ENCODE assay signal across 8 cellular contexts in genomic region chr14:45249847-45250575, GRCh38. TPM values are rescaled to one million over a fixed set of nuclear protein-coding genes. Genes with fewer than 3 reads are reported as not detected.
DNase-seq lines count a peak whose midpoint lies in the region; ATAC-seq and TF ChIP-seq lines count a peak whose summit lies in the region.

No MANE protein-coding gene starts in this region.

- H3K36me3 Mint-ChIP-seq in CD4-positive, CD25-positive, alpha-beta regulatory T cell = no peaks in the 10 kb centered on the region
- H3K36me3 Mint-ChIP-seq in MCF 10A (ENCODE audit: insufficient read depth, unreplicated experiment) = peaks cover 15% of the 10 kb centered on the region
- peaks cover 0 to 9% (median 0%) of the 10 kb centered on the region in 5 donors for H3K36me3 Mint-ChIP-seq in naive thymus-derived CD4-positive, alpha-beta T cell

- intact Hi-C loops in MCF 10A (cut with micrococcal nuclease) = loop anchor here (5.0 kb wide), 2 partner anchors 53 to 338 kb away; no protein-coding TSS in a partner anchor
- intact Hi-C loops in naive thymus-derived CD4-positive, alpha-beta T cell (cut with micrococcal nuclease) = no loop called here

- DNase-seq in CD4-positive, CD25-positive, alpha-beta regulatory T cell = peak in 2 of 3 donors; percentile 7 to 17
- DNase-seq in MM.1S (peak; percentile 31), MCF 10A (ENCODE audit: unreplicated experiment) (peak; percentile 47), HT-29 (ENCODE audit: low spot score) (no peak)
- no peak for DNase-seq in naive thymus-derived CD4-positive, alpha-beta T cell
- DNase-seq in stimulated activated CD4-positive, alpha-beta T cell treated with anti-CD3 and anti-CD28 coated beads, Interleukin-2, amount 100 ng/mL, for 48 hours = no peak

- no peaks in the 10 kb centered on the region for H3K9me3 Mint-ChIP-seq in CD4-positive, CD25-positive, alpha-beta regulatory T cell
- H3K9me3 Mint-ChIP-seq in MCF 10A (ENCODE audit: unreplicated experiment) = no peaks in the 10 kb centered on the region
- peaks cover 0 to 2% (median 0%) of the 10 kb centered on the region in 11 donors for H3K9me3 Mint-ChIP-seq in naive thymus-derived CD4-positive, alpha-beta T cell

- H3K9me2 ChIP-seq in MM.1S (replicated peaks; ENCODE audit: insufficient read depth, low read length) = no peaks in the 10 kb centered on the region

- H3K79me2 ChIP-seq in MM.1S (ENCODE audit: low read length) = peaks cover 77% of the 10 kb centered on the region

- CTCF ChIA-PET in MCF 10A (lab: Yijun Ruan, JAX) = interaction anchor here (0.6 to 1.2 kb wide), 4 partner anchors 14 to 110 kb away, joined by 3 read pairs; no protein-coding TSS in a partner anchor
- CTCF ChIA-PET in naive thymus-derived CD4-positive, alpha-beta T cell (lab: Charles Lee) = interaction anchor here (0.8 kb wide), 1 partner anchor 19 kb away, joined by 3 read pairs; no protein-coding TSS in a partner anchor

- H3K4me3 Mint-ChIP-seq in CD4-positive, CD25-positive, alpha-beta regulatory T cell = peak overlapping the region; percentile 12 to 96 (median 84)
- peak overlapping the region; percentile 63 for H3K4me3 Mint-ChIP-seq in MCF 10A (ENCODE audit: unreplicated experiment)
- peak overlapping the region in 9 of 10 donors; percentile 5 to 94 (median 34) for H3K4me3 Mint-ChIP-seq in naive thymus-derived CD4-positive, alpha-beta T cell

- ATAC-seq in CD4-positive, CD25-positive, alpha-beta regulatory T cell (ENCODE audit: low read depth in 2 of 2) = no peak
- peak; percentile 18 for ATAC-seq in GM19463 (IDR thresholded peaks at IDR 0.05; ENCODE audit: unreplicated experiment)
- ATAC-seq in naive thymus-derived CD4-positive, alpha-beta T cell = no peak
- no peak for ATAC-seq in GM19397 (IDR thresholded peaks at IDR 0.05; ENCODE audit: unreplicated experiment)

- H3K27me3 Mint-ChIP-seq in CD4-positive, CD25-positive, alpha-beta regulatory T cell = peaks cover 4% of the 10 kb centered on the region
- no peaks in the 10 kb centered on the region for H3K27me3 Mint-ChIP-seq in MCF 10A (ENCODE audit: insufficient read depth, unreplicated experiment)
- H3K27me3 Mint-ChIP-seq in naive thymus-derived CD4-positive, alpha-beta T cell = peaks cover 0 to 2% (median 0%) of the 10 kb centered on the region in 5 donors

- H3K9me3 ChIP-seq in CD4-positive, CD25-positive, alpha-beta regulatory T cell (ENCODE audit: control insufficient read depth in 2 of 2, low read length in 2 of 2) = no peaks in the 10 kb centered on the region
- H3K9me3 ChIP-seq in MM.1S (replicated peaks; ENCODE audit: insufficient read depth, low read length) = no peaks in the 10 kb centered on the region
- H3K9me3 ChIP-seq in naive thymus-derived CD4-positive, alpha-beta T cell (ENCODE audit: control insufficient read depth in 2 of 3, low read length in 3 of 3) = no peaks in the 10 kb centered on the region

- H3K27me3 ChIP-seq in CD4-positive, CD25-positive, alpha-beta regulatory T cell (ENCODE audit: control insufficient read depth, insufficient read depth, low read length) = no peaks in the 10 kb centered on the region
- H3K27me3 ChIP-seq in MM.1S (replicated peaks; ENCODE audit: insufficient read depth, low read length) = no peaks in the 10 kb centered on the region
- H3K27me3 ChIP-seq in naive thymus-derived CD4-positive, alpha-beta T cell (ENCODE audit: control insufficient read depth in 2 of 2, insufficient read depth in 2 of 2, low read length in 2 of 2) = no peaks in the 10 kb centered on the region

- H2AFZ ChIP-seq in MM.1S (ENCODE audit: low read length) = no peak overlapping the region

- no peak overlapping the region for H3K9ac ChIP-seq in MM.1S (ENCODE audit: low read length)

- peak overlapping the region; percentile 26 for H3K27ac ChIP-seq in CD4-positive, CD25-positive, alpha-beta regulatory T cell (ENCODE audit: insufficient read depth, low read length, poor library complexity, severe bottlenecking)
- H3K27ac ChIP-seq in MM.1S (ENCODE audit: low read length) = peak overlapping the region; percentile 33; the same call in 1 of the 2 replicates
- H3K27ac ChIP-seq in naive thymus-derived CD4-positive, alpha-beta T cell (ENCODE audit: low read depth, low read length) = no peak overlapping the region

- no TSS peak for BruUV-seq in MCF 10A (replicated peaks; lab: Mats Ljungman, UMichigan)

- no peaks in the 10 kb centered on the region for H3K36me3 ChIP-seq in CD4-positive, CD25-positive, alpha-beta regulatory T cell (ENCODE audit: control insufficient read depth, insufficient read depth, low read length)
- no peaks in the 10 kb centered on the region for H3K36me3 ChIP-seq in MM.1S (replicated peaks; ENCODE audit: insufficient read depth, low read length)
- H3K36me3 ChIP-seq in naive thymus-derived CD4-positive, alpha-beta T cell (ENCODE audit: control insufficient read depth in 2 of 3, insufficient read depth in 3 of 3, low read length in 3 of 3) = no peaks in the 10 kb centered on the region

- POLR2A ChIA-PET in MCF 10A (lab: Yijun Ruan, JAX) = interaction anchor here (0.7 to 6.8 kb wide), 6 partner anchors 8 to 289 kb away, joined by 3 to 165 read pairs (median 4); partner anchors contain the start of genes FANCM, FKBP3, KLHL28 and TOGARAM1
- POLR2A ChIA-PET in naive thymus-derived CD4-positive, alpha-beta T cell (lab: Charles Lee) = no interaction called here

- H3K4me1 ChIP-seq in CD4-positive, CD25-positive, alpha-beta regulatory T cell (ENCODE audit: control insufficient read depth, insufficient read depth, low read length, poor library complexity, severe bottlenecking) = peaks cover 42% of the 10 kb centered on the region
- peaks cover 7% of the 10 kb centered on the region for H3K4me1 ChIP-seq in MM.1S (ENCODE audit: low read length)
- H3K4me1 ChIP-seq in naive thymus-derived CD4-positive, alpha-beta T cell (ENCODE audit: control insufficient read depth in 2 of 2, insufficient read depth in 2 of 2, low read length in 2 of 2) = peaks cover 0 to 23% of the 10 kb centered on the region in 2 donors

- peak overlapping the region in 2 of 3 donors; percentile 74 to 75 for H3K27ac Mint-ChIP-seq in CD4-positive, CD25-positive, alpha-beta regulatory T cell
- peak overlapping the region; percentile 99 for H3K27ac Mint-ChIP-seq in MCF 10A (ENCODE audit: low read depth, unreplicated experiment)
- peak overlapping the region in 3 of 9 donors; percentile 18 to 84 (median 26) for H3K27ac Mint-ChIP-seq in naive thymus-derived CD4-positive, alpha-beta T cell

- no peaks in the 10 kb centered on the region for H4K20me1 ChIP-seq in MM.1S (ENCODE audit: insufficient read depth, low read length)

- H3F3A ChIP-seq in MM.1S (ENCODE audit: insufficient read depth, low read length) = peaks cover 7% of the 10 kb centered on the region; the same call in 1 of the 2 replicates

- H3K4me3 ChIP-seq in CD4-positive, CD25-positive, alpha-beta regulatory T cell (ENCODE audit: low read depth, low read length) = peak overlapping the region; percentile 71
- H3K4me3 ChIP-seq in MM.1S (ENCODE audit: low read length) = peak overlapping the region; percentile 14; the same call in 1 of the 2 replicates
- no peak overlapping the region for H3K4me3 ChIP-seq in naive thymus-derived CD4-positive, alpha-beta T cell (ENCODE audit: low read length)

- H3K4me1 Mint-ChIP-seq in CD4-positive, CD25-positive, alpha-beta regulatory T cell = peaks cover 10 to 35% (median 24%) of the 10 kb centered on the region in 4 donors
- peaks cover 8% of the 10 kb centered on the region for H3K4me1 Mint-ChIP-seq in MCF 10A (ENCODE audit: insufficient read depth, unreplicated experiment)
- peaks cover 5 to 31% (median 20%) of the 10 kb centered on the region in 7 donors for H3K4me1 Mint-ChIP-seq in naive thymus-derived CD4-positive, alpha-beta T cell

- TF ChIP-seq CTCF in MM.1S (IDR thresholded peaks at IDR 0.05; ENCODE audit: low read length) (no peak), MCF 10A (IDR thresholded peaks at IDR 0.05; ENCODE audit: unreplicated experiment) (no peak)

- peak overlapping the region; percentile 45; the same call in 1 of the 2 replicates for H3K4me2 ChIP-seq in MM.1S (ENCODE audit: low read depth, low read length)

RNA-seq across cellular contexts. Expression of gene MIS18BP1, which starts 3.0 kb away (rescaled TPM):
- 34.8 TPM for total RNA-seq in CD4-positive, CD25-positive, alpha-beta regulatory T cell
- polyA plus RNA-seq in CD4-positive, CD25-positive, alpha-beta regulatory T cell = 10 to 100 TPM; 16.2 to 25.2 (median 20.6) TPM
- 24.2 and 31.6 TPM in 2 replicates for total RNA-seq in MCF 10A (2022)
- total RNA-seq in naive thymus-derived CD4-positive, alpha-beta T cell = 10 to 100 TPM; 15.6 to 64.9 (median 29.4) TPM
- 10 to 100 TPM; 12.6 to 14.6 TPM for polyA plus RNA-seq in naive thymus-derived CD4-positive, alpha-beta T cell
- 8.0 and 13.4 TPM in 2 replicates for total RNA-seq in HT-29 (2014; rRNA removed; shearing (Covaris generic))

Comparison
In these comparisons a context has a peak if more than half of its experiments do, and no peak if none do; other contexts are left out.
1. DNase-seq: peak in CD4-positive, CD25-positive, alpha-beta regulatory T cell (2 of 3), MM.1S (single experiment) and MCF 10A (single experiment); none in naive thymus-derived CD4-positive, alpha-beta T cell (0 of 9), HT-29 (single experiment) and stimulated activated CD4-positive, alpha-beta T cell treated with anti-CD3 and anti-CD28 coated beads, Interleukin-2, amount 100 ng/mL, for 48 hours (0 of 2).
2. H3K4me3 Mint-ChIP-seq: peak in every context shown above with its lines; median percentile 84 in CD4-positive, CD25-positive, alpha-beta regulatory T cell; 63 in MCF 10A; 34 in naive thymus-derived CD4-positive, alpha-beta T cell.